ENCODE assay signal across 8 cellular contexts in the genomic region with DNA sequence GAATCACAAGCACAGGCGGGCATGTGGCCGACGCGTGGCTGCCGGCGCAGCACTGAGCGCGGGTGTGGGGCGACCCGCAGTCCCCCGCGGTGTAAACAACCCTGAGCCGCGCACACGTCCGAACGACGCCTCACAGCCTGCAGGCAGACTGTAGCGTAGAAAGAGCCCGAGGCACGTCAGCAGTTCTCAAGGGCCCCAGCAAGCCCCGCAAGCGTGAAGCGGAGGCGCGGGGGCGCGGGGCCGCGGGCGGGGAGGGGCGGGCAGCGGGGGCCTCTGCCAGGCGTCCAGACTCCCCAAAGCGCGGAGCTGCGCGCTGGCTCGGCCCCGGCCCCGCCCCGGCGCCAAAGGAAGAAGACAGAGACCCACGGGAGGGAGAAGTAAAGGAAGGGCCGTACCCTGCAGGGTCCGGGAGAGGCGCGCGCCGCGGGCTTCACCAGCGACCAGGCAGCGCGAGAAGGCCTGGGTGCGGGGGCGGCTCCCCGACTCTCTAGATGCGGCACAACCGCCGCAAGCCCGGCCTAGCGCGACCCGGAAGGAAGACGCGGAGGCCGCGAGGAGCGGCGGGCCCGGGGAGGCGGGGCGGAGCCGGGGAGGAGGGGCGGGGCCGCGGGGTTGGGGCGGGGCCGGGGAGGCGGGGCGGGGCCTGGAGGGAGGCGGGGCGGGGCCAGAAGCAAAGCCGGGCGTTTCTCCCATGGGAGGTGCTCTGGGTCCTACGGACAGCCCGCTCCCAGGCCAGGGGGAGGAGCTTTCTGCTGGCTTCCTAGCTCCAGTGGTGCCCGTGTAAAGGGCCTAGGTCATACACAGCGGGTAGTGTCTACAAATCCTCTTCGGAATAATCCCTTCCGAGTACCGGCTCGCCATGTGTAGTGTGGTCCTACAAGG. TPM values are rescaled to one million over a fixed set of nuclear protein-coding genes. Genes with fewer than 3 reads are reported as not detected.
A peak's percentile ranks its signal among the peaks of the same experiment; 100 is the strongest.
DNase-seq lines count a peak whose midpoint lies in the region; ATAC-seq, FAIRE-seq and TF ChIP-seq lines count a peak whose summit lies in the region.

A gene (minus strand): TSS at position 536 of the 882 bp plus-strand sequence. CDS start 20,958 bp downstream, outside the sequence.

- no peaks in the 10 kb centered on the region for H3K36me3 Mint-ChIP-seq in astrocyte (ENCODE audit: low read depth, unreplicated experiment)

- peak within 1 kb of the TSS; percentile 88 for H3K27ac Mint-ChIP-seq in astrocyte (ENCODE audit: unreplicated experiment)

- peak within 1 kb of the TSS; percentile 94 for H3K4me3 Mint-ChIP-seq in astrocyte (ENCODE audit: unreplicated experiment)

- H3K36me3 ChIP-seq in astrocyte (ENCODE audit: insufficient read depth, low read length) = no peaks in the 10 kb centered on the region

- no peaks in the 10 kb centered on the region for H3K27me3 ChIP-seq in astrocyte (ENCODE audit: insufficient read depth, low read length)

- peak within 1 kb of the TSS; percentile 88 for H3K9ac ChIP-seq in astrocyte (ENCODE audit: low read length)

- H3K9me3 ChIP-seq in astrocyte (ENCODE audit: insufficient read depth, low read depth, low read length) = no peaks in the 10 kb centered on the region

- H3K27me3 Mint-ChIP-seq in astrocyte (ENCODE audit: low read depth, unreplicated experiment) = no peaks in the 10 kb centered on the region

- peak within 1 kb of the TSS; percentile 84 for H2AFZ ChIP-seq in astrocyte (ENCODE audit: low read depth, low read length)

- peak within 1 kb of the TSS; percentile 87 for H3K4me2 ChIP-seq in astrocyte (ENCODE audit: low read length)

- peaks cover 20% of the 10 kb centered on the region for H3K4me1 Mint-ChIP-seq in astrocyte (ENCODE audit: low read depth, unreplicated experiment)

- TF ChIP-seq CTCF in astrocyte (IDR thresholded peaks at IDR 0.05; ENCODE audit: insufficient read depth, low read depth, low read length) = no peak
- TF ChIP-seq CTCF in retinal pigment epithelial cell (conservative IDR thresholded peaks at IDR 0.05; ENCODE audit: low read depth, low read length) = no peak

- H4K20me1 ChIP-seq in astrocyte (ENCODE audit: insufficient read depth, low read length) = peaks cover 4% of the 10 kb centered on the region

- peaks cover under 1% of the 10 kb centered on the region for H3K9me3 Mint-ChIP-seq in astrocyte (ENCODE audit: unreplicated experiment)

- H3K79me2 ChIP-seq in astrocyte (ENCODE audit: insufficient read depth, low read length) = peaks cover 47% of the 10 kb centered on the region

- DNase-seq in NCI-H1694 (lab: John Stamatoyannopoulos, UW) (peak; percentile 10), T-helper 9 cell (peak; percentile 70), astrocyte (ENCODE audit: low read depth) (peak; percentile 61), hippocampal formation (lab: John Stamatoyannopoulos, UW) (peak; percentile 80 to 82), retinal pigment epithelial cell (ENCODE audit: low read depth) (no peak), NCI-H128 (lab: John Stamatoyannopoulos, UW; ENCODE audit: unreplicated experiment) (no peak)

- H3K4me1 ChIP-seq in astrocyte (ENCODE audit: insufficient read depth, low read length) = peaks cover 12% of the 10 kb centered on the region

- FAIRE-seq in astrocyte (lab: Jason Lieb, UNC) = no peak

- H3K4me3 ChIP-seq in astrocyte (ENCODE audit: insufficient read depth, low read depth, low read length) (peak within 1 kb of the TSS; percentile 79), retinal pigment epithelial cell (ENCODE audit: low read length) (peak within 1 kb of the TSS; percentile 67)

- H3K27ac ChIP-seq in astrocyte (ENCODE audit: low read depth, low read length) = peak within 1 kb of the TSS; percentile 63

- peak; percentile 81 for ATAC-seq in GM18502 (IDR thresholded peaks at IDR 0.05; ENCODE audit: poor library complexity, unreplicated experiment)
- peak; percentile 82 for ATAC-seq in HG02840 (IDR thresholded peaks at IDR 0.05; ENCODE audit: low FRiP score, unreplicated experiment)

RNA-seq across cellular contexts. Expression of the gene that starts here (rescaled TPM):
- 16.1 and 16.6 TPM in 2 replicates for total RNA-seq in astrocyte

Comparison
In these comparisons a context has a peak if more than half of its experiments do, and no peak if none do; other contexts are left out.
1. DNase-seq: peak in NCI-H1694 (single experiment), T-helper 9 cell (single experiment), astrocyte (single experiment) and hippocampal formation (2 of 2); none in retinal pigment epithelial cell (single experiment) and NCI-H128 (single experiment).